2 cellular contexts compared by ENCODE assay signal in the genomic region with DNA sequence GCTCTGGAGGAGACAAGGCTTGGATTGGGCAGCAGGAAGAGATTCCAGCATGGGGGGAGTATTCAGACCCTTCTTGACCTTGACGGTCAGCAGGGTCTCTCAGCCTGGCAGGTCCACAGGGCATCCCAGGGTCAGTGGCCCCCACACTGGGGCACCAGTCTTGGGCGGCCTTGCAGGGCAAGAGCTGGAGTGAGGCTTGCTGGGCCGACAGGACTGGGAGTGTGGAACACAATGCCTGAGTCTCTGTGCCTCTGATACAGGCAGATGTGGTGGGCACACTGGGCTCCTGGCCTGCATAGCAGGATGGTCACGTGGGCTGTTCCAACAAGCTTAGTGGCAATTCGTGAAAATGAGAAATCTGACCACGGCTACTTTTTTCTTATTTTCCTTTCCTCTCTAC.
TF ChIP-seq lines count a peak whose summit lies in the region.

No MANE protein-coding gene starts in this region.

TF ChIP-seq in liver, 16 proteins besides CTCF, POLR2A, EP300 and RAD21:
- peak; percentile 6 for TF ChIP-seq NR2F2 (IDR thresholded peaks at IDR 0.05)
- TF ChIP-seq YY1 (IDR thresholded peaks at IDR 0.05), result no peak
- TF ChIP-seq JUND (IDR thresholded peaks at IDR 0.05), result no peak

TF ChIP-seq in H1, 55 proteins besides CTCF, POLR2A, EP300 and RAD21:
- TF ChIP-seq GABPA (IDR thresholded peaks at IDR 0.05; ENCODE audit: borderline replicate concordance, insufficient read depth, low read length) (no peak), CREB1 (IDR thresholded peaks at IDR 0.05) (no peak), TAF7 (optimal IDR thresholded peaks at IDR 0.05; ENCODE audit: borderline replicate concordance, low read depth, low read length) (no peak), PHF8 (conservative IDR thresholded peaks at IDR 0.05; ENCODE audit: low read depth, low read length) (no peak), RBBP5 (IDR thresholded peaks at IDR 0.05; ENCODE audit: borderline replicate concordance, low read depth, low read length) (no peak), TBP (IDR thresholded peaks at IDR 0.05; ENCODE audit: low read depth, low read length) (no peak), HDAC6 (IDR thresholded peaks at IDR 0.05; ENCODE audit: low read depth, low read length) (no peak), BCL11A (IDR thresholded peaks at IDR 0.05; ENCODE audit: low read depth in 2 of 2, low read length in 2 of 2) (no peak), KDM4A (IDR thresholded peaks at IDR 0.05; ENCODE audit: low read depth, low read length, severe bottlenecking) (no peak), YY1 (IDR thresholded peaks at IDR 0.05; ENCODE audit: low read depth, low read length) (no peak), POLR2AphosphoS5 (IDR thresholded peaks at IDR 0.05; ENCODE audit: low read depth, low read length) (no peak), BACH1 (IDR thresholded peaks at IDR 0.05; ENCODE audit: low read length) (no peak), SP1 (IDR thresholded peaks at IDR 0.05; ENCODE audit: low read depth, low read length) (no peak)
